Comparison of ENCODE assay signal across 24 cellular contexts in the genomic region with DNA sequence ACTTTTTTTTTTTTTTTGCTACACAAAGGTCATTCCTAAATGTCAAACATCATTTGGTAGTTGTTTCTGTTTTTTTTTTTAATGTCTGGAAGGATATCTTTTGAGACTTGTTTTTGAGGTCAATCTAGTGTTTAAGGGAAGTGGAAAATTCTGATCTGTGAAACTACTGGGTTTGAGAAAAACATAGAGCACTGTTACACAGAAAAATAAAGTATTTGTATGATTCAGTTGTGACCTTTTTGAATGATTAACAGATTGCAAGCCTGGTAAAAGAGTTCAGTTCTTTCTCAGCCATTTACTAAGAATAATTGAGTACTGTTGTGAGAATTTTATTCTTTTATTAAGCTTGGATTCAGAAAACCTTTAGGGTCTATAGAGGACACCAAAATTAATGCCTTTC.
"Had no signal": no experiment of that assay in that cellular context is flagged by ENCODE, and none has a peak within 500 bp of the region (broad histone marks: within the 10 kb centered on the region; RNA-seq: fewer than 3 reads in every experiment).

No MANE protein-coding gene starts in this region.

- H3K27ac ChIP-seq: brain microvascular endothelial cell, PC-9, SK-N-MC had no signal

- H2AFZ ChIP-seq: PC-9 had no signal

- H3K36me3 ChIP-seq: brain microvascular endothelial cell had no signal

- ATAC-seq: activated CD8-positive, alpha-beta memory T cell treated with anti-CD3 and anti-CD28 coated beads, Interleukin-2, amount 10 ng/mL, durations not matched to agents 7 days and 5 days had no signal

- H3K4me2 ChIP-seq: PC-9 had no signal

- DNase-seq: activated CD4-positive, alpha-beta memory T cell treated with anti-CD3 and anti-CD28 coated beads for 36 hours; activated CD4-positive, alpha-beta T cell treated with anti-CD3 and anti-CD28 coated beads, Interleukin-2, amount 50 U/mL, for 1 hour; activated CD8-positive, alpha-beta memory T cell treated with anti-CD3 and anti-CD28 coated beads, Interleukin-2, amount 10 ng/mL, durations not matched to agents 7 days and 5 days; activated CD8-positive, alpha-beta memory T cell treated with anti-CD3 and anti-CD28 coated beads, Interleukin-2, amount 50 U/mL, for 48 hours; activated effector memory CD4-positive, alpha-beta T cell treated with anti-CD3 and anti-CD28 coated beads, Interleukin-2, amount 50 U/mL, for 16 hours; activated naive CD4-positive, alpha-beta T cell; activated naive CD4-positive, alpha-beta T cell treated with anti-CD3 and anti-CD28 coated beads, Interleukin-2, amount 50 U/mL, for 16 hours; activated T-cell treated with anti-CD3 and anti-CD28 coated beads, Interleukin-2, amount 50 U/mL, for 48 hours; anterior cingulate cortex; brain microvascular endothelial cell; central memory CD4-positive, alpha-beta T cell; Karpas-422; KBM-7; NCI-H1105; NCI-H1417 treated with DMSO at 0.1 percent for 48 hours; NCI-H1930; NCI-H2081 treated with DMSO at 0.1 percent for 48 hours; NCI-H345; NCI-H524 treated with DMSO at 0.1 percent for 48 hours; PC-9; Right ventricle myocardium superior; T1000 had no signal

- H3K27me3 ChIP-seq: brain microvascular endothelial cell had no signal

- H3K4me3 ChIP-seq: PC-9, SK-N-MC had no signal

- FAIRE-seq: TTC549 had no signal
